In the genomic region with DNA sequence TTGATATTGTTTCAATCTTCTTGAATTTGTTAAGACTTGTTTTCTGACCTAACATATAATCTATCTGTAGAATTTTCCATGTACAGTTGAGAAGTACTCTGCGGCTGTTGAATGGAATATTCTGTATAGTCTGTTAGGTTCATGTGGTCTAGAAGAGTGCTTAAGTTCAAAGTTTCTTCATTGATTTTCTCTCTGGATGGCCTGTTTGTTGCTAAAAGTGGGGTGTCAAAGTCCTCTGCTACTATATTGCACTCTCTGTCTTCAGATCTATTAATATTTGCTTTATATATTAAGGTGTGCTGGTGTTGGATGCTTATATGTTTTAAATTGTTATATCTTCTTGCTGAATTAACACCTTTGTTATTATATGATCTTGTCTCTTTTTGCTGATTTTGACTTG, we compare ENCODE assay signal across 1 cellular context.
TF ChIP-seq lines count a peak whose summit lies in the region.

No MANE protein-coding gene starts in this region.

TF ChIP-seq in HepG2, 621 proteins besides CTCF, POLR2A, EP300 and RAD21 (continued from another document and continues in another):
- TF ChIP-seq, protein P1, sequence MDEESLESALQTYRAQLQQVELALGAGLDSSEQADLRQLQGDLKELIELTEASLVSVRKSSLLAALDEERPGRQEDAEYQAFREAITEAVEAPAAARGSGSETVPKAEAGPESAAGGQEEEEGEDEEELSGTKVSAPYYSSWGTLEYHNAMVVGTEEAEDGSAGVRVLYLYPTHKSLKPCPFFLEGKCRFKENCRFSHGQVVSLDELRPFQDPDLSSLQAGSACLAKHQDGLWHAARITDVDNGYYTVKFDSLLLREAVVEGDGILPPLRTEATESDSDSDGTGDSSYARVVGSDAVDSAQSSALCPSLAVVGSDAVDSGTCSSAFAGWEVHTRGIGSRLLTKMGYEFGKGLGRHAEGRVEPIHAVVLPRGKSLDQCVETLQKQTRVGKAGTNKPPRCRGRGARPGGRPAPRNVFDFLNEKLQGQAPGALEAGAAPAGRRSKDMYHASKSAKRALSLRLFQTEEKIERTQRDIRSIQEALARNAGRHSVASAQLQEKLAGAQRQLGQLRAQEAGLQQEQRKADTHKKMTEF (CRISPR knock-in tag; IDR thresholded peaks at IDR 0.05) = no peak
- TF ChIP-seq ONECUT2 (CRISPR knock-in tag; IDR thresholded peaks at IDR 0.05) (peak; percentile 92), ZNF678 (CRISPR knock-in tag; IDR thresholded peaks at IDR 0.05) (no peak), KLF11 (CRISPR knock-in tag; IDR thresholded peaks at IDR 0.05) (no peak), ZNF264 (CRISPR knock-in tag; IDR thresholded peaks at IDR 0.05) (0 out of 2 replicates have a peak, but pooled peaks have one; percentile 29), IRF2 (CRISPR knock-in tag; IDR thresholded peaks at IDR 0.05) (no peak), ZNF317 (CRISPR knock-in tag; IDR thresholded peaks at IDR 0.05) (0 out of 2 replicates have a peak, but pooled peaks have one; percentile 27), ZNF772 (CRISPR knock-in tag; IDR thresholded peaks at IDR 0.05) (no peak), YY1 (IDR thresholded peaks at IDR 0.05; ENCODE audit: insufficient read depth, insufficient replicate concordance, low read depth, low read length) (no peak), NRL (CRISPR knock-in tag; IDR thresholded peaks at IDR 0.05; ENCODE audit: borderline replicate concordance) (no peak), TMF1 (CRISPR knock-in tag; IDR thresholded peaks at IDR 0.05; ENCODE audit: low read depth) (no peak), ZNF382 (CRISPR knock-in tag; IDR thresholded peaks at IDR 0.05; ENCODE audit: borderline replicate concordance) (no peak), SCMH1 (CRISPR knock-in tag; IDR thresholded peaks at IDR 0.05; ENCODE audit: borderline replicate concordance) (no peak), MBD4 (IDR thresholded peaks at IDR 0.05; ENCODE audit: borderline replicate concordance, low read length) (0 out of 2 replicates have a peak, but pooled peaks have one; percentile 37), THYN1 (CRISPR knock-in tag; IDR thresholded peaks at IDR 0.05; ENCODE audit: borderline replicate concordance, low read depth) (no peak), WIZ (CRISPR knock-in tag; IDR thresholded peaks at IDR 0.05) (peak; percentile 46; the same call in 1 of the 2 replicates), HNF4A (CRISPR knock-in tag; IDR thresholded peaks at IDR 0.05) (peak; percentile 83), ZSCAN31 (CRISPR knock-in tag; IDR thresholded peaks at IDR 0.05; ENCODE audit: low read depth) (no peak), YEATS4 (CRISPR knock-in tag; IDR thresholded peaks at IDR 0.05; ENCODE audit: borderline replicate concordance) (peak; percentile 54), PHF8 (CRISPR knock-in tag; IDR thresholded peaks at IDR 0.05) (no peak), PCBP1 (IDR thresholded peaks at IDR 0.05; ENCODE audit: borderline replicate concordance, low read depth, low read length) (no peak), MIXL1 (CRISPR knock-in tag; IDR thresholded peaks at IDR 0.05) (0 out of 2 replicates have a peak, but pooled peaks have one; percentile 53), CAMTA2 (CRISPR knock-in tag; IDR thresholded peaks at IDR 0.05; ENCODE audit: borderline replicate concordance) (no peak), JUNB (CRISPR knock-in tag; IDR thresholded peaks at IDR 0.05; ENCODE audit: borderline replicate concordance) (no peak), HNF4G (IDR thresholded peaks at IDR 0.05; ENCODE audit: borderline replicate concordance, low read depth, low read length) (peak; percentile 75), HNF4G (CRISPR knock-in tag; IDR thresholded peaks at IDR 0.05; ENCODE audit: borderline replicate concordance, low read depth) (no peak), NONO (IDR thresholded peaks at IDR 0.05) (no peak), NONO (CRISPR knock-in tag; conservative IDR thresholded peaks at IDR 0.05) (peak; percentile 37; the same call in 1 of the 2 replicates)
- TF ChIP-seq, protein P2, sequence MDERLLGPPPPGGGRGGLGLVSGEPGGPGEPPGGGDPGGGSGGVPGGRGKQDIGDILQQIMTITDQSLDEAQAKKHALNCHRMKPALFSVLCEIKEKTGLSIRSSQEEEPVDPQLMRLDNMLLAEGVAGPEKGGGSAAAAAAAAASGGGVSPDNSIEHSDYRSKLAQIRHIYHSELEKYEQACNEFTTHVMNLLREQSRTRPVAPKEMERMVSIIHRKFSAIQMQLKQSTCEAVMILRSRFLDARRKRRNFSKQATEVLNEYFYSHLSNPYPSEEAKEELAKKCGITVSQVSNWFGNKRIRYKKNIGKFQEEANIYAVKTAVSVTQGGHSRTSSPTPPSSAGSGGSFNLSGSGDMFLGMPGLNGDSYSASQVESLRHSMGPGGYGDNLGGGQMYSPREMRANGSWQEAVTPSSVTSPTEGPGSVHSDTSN (CRISPR knock-in tag; IDR thresholded peaks at IDR 0.05) = no peak
- TF ChIP-seq, protein P3, sequence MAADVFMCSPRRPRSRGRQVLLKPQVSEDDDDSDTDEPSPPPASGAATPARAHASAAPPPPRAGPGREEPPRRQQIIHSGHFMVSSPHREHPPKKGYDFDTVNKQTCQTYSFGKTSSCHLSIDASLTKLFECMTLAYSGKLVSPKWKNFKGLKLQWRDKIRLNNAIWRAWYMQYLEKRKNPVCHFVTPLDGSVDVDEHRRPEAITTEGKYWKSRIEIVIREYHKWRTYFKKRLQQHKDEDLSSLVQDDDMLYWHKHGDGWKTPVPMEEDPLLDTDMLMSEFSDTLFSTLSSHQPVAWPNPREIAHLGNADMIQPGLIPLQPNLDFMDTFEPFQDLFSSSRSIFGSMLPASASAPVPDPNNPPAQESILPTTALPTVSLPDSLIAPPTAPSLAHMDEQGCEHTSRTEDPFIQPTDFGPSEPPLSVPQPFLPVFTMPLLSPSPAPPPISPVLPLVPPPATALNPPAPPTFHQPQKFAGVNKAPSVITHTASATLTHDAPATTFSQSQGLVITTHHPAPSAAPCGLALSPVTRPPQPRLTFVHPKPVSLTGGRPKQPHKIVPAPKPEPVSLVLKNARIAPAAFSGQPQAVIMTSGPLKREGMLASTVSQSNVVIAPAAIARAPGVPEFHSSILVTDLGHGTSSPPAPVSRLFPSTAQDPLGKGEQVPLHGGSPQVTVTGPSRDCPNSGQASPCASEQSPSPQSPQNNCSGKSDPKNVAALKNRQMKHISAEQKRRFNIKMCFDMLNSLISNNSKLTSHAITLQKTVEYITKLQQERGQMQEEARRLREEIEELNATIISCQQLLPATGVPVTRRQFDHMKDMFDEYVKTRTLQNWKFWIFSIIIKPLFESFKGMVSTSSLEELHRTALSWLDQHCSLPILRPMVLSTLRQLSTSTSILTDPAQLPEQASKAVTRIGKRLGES (CRISPR knock-in tag; IDR thresholded peaks at IDR 0.05; ENCODE audit: borderline replicate concordance) = 0 out of 2 replicates have a peak, but pooled peaks have one; percentile 50
- TF ChIP-seq, protein P4, sequence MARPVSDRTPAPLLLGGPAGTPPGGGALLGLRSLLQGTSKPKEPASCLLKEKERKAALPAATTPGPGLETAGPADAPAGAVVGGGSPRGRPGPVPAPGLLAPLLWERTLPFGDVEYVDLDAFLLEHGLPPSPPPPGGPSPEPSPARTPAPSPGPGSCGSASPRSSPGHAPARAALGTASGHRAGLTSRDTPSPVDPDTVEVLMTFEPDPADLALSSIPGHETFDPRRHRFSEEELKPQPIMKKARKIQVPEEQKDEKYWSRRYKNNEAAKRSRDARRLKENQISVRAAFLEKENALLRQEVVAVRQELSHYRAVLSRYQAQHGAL (CRISPR knock-in tag; IDR thresholded peaks at IDR 0.05; ENCODE audit: not compliant biosample characterization) = peak; percentile 34
- TF ChIP-seq, protein P5, sequence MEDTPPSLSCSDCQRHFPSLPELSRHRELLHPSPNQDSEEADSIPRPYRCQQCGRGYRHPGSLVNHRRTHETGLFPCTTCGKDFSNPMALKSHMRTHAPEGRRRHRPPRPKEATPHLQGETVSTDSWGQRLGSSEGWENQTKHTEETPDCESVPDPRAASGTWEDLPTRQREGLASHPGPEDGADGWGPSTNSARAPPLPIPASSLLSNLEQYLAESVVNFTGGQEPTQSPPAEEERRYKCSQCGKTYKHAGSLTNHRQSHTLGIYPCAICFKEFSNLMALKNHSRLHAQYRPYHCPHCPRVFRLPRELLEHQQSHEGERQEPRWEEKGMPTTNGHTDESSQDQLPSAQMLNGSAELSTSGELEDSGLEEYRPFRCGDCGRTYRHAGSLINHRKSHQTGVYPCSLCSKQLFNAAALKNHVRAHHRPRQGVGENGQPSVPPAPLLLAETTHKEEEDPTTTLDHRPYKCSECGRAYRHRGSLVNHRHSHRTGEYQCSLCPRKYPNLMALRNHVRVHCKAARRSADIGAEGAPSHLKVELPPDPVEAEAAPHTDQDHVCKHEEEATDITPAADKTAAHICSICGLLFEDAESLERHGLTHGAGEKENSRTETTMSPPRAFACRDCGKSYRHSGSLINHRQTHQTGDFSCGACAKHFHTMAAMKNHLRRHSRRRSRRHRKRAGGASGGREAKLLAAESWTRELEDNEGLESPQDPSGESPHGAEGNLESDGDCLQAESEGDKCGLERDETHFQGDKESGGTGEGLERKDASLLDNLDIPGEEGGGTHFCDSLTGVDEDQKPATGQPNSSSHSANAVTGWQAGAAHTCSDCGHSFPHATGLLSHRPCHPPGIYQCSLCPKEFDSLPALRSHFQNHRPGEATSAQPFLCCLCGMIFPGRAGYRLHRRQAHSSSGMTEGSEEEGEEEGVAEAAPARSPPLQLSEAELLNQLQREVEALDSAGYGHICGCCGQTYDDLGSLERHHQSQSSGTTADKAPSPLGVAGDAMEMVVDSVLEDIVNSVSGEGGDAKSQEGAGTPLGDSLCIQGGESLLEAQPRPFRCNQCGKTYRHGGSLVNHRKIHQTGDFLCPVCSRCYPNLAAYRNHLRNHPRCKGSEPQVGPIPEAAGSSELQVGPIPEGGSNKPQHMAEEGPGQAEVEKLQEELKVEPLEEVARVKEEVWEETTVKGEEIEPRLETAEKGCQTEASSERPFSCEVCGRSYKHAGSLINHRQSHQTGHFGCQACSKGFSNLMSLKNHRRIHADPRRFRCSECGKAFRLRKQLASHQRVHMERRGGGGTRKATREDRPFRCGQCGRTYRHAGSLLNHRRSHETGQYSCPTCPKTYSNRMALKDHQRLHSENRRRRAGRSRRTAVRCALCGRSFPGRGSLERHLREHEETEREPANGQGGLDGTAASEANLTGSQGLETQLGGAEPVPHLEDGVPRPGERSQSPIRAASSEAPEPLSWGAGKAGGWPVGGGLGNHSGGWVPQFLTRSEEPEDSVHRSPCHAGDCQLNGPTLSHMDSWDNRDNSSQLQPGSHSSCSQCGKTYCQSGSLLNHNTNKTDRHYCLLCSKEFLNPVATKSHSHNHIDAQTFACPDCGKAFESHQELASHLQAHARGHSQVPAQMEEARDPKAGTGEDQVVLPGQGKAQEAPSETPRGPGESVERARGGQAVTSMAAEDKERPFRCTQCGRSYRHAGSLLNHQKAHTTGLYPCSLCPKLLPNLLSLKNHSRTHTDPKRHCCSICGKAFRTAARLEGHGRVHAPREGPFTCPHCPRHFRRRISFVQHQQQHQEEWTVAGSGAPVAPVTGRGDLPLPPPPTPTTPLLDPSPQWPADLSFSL (CRISPR knock-in tag; IDR thresholded peaks at IDR 0.05) = no peak
- TF ChIP-seq, protein P6, sequence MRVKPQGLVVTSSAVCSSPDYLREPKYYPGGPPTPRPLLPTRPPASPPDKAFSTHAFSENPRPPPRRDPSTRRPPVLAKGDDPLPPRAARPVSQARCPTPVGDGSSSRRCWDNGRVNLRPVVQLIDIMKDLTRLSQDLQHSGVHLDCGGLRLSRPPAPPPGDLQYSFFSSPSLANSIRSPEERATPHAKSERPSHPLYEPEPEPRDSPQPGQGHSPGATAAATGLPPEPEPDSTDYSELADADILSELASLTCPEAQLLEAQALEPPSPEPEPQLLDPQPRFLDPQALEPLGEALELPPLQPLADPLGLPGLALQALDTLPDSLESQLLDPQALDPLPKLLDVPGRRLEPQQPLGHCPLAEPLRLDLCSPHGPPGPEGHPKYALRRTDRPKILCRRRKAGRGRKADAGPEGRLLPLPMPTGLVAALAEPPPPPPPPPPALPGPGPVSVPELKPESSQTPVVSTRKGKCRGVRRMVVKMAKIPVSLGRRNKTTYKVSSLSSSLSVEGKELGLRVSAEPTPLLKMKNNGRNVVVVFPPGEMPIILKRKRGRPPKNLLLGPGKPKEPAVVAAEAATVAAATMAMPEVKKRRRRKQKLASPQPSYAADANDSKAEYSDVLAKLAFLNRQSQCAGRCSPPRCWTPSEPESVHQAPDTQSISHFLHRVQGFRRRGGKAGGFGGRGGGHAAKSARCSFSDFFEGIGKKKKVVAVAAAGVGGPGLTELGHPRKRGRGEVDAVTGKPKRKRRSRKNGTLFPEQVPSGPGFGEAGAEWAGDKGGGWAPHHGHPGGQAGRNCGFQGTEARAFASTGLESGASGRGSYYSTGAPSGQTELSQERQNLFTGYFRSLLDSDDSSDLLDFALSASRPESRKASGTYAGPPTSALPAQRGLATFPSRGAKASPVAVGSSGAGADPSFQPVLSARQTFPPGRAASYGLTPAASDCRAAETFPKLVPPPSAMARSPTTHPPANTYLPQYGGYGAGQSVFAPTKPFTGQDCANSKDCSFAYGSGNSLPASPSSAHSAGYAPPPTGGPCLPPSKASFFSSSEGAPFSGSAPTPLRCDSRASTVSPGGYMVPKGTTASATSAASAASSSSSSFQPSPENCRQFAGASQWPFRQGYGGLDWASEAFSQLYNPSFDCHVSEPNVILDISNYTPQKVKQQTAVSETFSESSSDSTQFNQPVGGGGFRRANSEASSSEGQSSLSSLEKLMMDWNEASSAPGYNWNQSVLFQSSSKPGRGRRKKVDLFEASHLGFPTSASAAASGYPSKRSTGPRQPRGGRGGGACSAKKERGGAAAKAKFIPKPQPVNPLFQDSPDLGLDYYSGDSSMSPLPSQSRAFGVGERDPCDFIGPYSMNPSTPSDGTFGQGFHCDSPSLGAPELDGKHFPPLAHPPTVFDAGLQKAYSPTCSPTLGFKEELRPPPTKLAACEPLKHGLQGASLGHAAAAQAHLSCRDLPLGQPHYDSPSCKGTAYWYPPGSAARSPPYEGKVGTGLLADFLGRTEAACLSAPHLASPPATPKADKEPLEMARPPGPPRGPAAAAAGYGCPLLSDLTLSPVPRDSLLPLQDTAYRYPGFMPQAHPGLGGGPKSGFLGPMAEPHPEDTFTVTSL (CRISPR knock-in tag; IDR thresholded peaks at IDR 0.05; ENCODE audit: borderline replicate concordance) = peak; percentile 90
- TF ChIP-seq, protein P7, sequence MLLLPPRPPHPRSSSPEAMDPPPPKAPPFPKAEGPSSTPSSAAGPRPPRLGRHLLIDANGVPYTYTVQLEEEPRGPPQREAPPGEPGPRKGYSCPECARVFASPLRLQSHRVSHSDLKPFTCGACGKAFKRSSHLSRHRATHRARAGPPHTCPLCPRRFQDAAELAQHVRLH (CRISPR knock-in tag; IDR thresholded peaks at IDR 0.05; ENCODE audit: borderline replicate concordance, low read depth) = no peak
- TF ChIP-seq, protein P8, sequence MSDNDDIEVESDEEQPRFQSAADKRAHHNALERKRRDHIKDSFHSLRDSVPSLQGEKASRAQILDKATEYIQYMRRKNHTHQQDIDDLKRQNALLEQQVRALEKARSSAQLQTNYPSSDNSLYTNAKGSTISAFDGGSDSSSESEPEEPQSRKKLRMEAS (IDR thresholded peaks at IDR 0.05) = no peak
